ENCODE assay signal across 1 cellular context in the genomic region with DNA sequence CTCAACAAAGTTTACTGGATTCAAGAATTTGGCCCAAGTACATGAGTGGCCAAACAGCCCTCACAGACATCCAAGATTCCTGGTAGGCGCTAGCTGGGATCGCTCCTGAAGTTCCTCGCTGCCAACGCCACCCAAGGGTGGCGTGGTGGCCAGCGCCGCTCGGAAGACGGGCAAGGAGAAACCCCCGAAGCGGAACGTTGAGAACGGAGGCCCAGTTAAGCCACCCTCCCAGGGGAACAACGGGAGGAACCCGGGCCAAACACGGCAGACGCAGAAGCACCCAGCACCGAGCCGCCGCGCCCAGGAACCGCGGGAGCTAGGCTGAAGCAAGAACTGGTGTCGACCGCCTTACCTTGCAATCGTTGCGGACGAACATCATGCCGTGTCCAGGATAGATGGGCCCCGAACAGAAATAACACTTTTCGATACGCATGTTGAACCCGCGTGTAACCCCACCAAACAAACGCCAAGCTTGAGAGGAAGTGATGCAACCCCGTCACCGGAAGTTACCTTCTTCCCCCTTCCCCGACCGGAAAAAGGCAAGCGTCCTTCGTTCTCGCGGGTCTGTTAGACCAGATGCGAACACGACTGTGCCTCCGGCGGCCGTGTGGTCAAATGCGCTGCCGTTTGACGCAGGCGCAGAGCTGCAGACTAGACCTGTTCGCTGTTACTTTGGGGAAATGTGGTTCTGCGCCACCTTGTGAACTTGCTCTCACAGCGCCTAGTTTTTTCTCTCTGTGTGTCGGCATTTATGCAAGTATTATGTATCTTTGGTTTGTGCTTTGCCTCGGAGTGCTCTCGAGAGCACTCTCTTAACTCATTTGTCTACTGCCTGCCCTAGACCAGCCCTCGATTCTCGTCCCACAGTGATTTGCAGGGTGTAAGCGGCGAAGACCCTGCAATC.
TF ChIP-seq lines count a peak whose summit lies in the region.

A gene (minus strand): TSS at position 484 of the 904 bp plus-strand sequence. CDS start 51 bp downstream, at position 433.

TF ChIP-seq in K562, 482 proteins besides CTCF, POLR2A, EP300 and RAD21 (continued from another document and continues in another):
- TF ChIP-seq, protein P1, sequence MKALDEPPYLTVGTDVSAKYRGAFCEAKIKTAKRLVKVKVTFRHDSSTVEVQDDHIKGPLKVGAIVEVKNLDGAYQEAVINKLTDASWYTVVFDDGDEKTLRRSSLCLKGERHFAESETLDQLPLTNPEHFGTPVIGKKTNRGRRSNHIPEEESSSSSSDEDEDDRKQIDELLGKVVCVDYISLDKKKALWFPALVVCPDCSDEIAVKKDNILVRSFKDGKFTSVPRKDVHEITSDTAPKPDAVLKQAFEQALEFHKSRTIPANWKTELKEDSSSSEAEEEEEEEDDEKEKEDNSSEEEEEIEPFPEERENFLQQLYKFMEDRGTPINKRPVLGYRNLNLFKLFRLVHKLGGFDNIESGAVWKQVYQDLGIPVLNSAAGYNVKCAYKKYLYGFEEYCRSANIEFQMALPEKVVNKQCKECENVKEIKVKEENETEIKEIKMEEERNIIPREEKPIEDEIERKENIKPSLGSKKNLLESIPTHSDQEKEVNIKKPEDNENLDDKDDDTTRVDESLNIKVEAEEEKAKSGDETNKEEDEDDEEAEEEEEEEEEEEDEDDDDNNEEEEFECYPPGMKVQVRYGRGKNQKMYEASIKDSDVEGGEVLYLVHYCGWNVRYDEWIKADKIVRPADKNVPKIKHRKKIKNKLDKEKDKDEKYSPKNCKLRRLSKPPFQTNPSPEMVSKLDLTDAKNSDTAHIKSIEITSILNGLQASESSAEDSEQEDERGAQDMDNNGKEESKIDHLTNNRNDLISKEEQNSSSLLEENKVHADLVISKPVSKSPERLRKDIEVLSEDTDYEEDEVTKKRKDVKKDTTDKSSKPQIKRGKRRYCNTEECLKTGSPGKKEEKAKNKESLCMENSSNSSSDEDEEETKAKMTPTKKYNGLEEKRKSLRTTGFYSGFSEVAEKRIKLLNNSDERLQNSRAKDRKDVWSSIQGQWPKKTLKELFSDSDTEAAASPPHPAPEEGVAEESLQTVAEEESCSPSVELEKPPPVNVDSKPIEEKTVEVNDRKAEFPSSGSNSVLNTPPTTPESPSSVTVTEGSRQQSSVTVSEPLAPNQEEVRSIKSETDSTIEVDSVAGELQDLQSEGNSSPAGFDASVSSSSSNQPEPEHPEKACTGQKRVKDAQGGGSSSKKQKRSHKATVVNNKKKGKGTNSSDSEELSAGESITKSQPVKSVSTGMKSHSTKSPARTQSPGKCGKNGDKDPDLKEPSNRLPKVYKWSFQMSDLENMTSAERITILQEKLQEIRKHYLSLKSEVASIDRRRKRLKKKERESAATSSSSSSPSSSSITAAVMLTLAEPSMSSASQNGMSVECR (CRISPR knock-in tag; IDR thresholded peaks at IDR 0.05): peak; percentile 88; the same call in 1 of the 2 replicates
- TF ChIP-seq, protein P2, sequence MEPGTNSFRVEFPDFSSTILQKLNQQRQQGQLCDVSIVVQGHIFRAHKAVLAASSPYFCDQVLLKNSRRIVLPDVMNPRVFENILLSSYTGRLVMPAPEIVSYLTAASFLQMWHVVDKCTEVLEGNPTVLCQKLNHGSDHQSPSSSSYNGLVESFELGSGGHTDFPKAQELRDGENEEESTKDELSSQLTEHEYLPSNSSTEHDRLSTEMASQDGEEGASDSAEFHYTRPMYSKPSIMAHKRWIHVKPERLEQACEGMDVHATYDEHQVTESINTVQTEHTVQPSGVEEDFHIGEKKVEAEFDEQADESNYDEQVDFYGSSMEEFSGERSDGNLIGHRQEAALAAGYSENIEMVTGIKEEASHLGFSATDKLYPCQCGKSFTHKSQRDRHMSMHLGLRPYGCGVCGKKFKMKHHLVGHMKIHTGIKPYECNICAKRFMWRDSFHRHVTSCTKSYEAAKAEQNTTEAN (CRISPR knock-in tag; IDR thresholded peaks at IDR 0.05): no peak
- TF ChIP-seq, protein P3, sequence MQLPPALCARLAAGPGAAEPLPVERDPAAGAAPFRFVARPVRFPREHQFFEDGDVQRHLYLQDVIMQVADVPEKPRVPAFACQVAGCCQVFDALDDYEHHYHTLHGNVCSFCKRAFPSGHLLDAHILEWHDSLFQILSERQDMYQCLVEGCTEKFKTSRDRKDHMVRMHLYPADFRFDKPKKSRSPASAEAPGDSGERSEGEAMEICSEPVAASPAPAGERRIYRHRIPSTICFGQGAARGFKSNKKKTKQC (CRISPR knock-in tag; IDR thresholded peaks at IDR 0.05): peak; percentile 44; the same call in 1 of the 2 replicates
- TF ChIP-seq FOXP1 (CRISPR knock-in tag; IDR thresholded peaks at IDR 0.05): no peak
- TF ChIP-seq, protein P4, sequence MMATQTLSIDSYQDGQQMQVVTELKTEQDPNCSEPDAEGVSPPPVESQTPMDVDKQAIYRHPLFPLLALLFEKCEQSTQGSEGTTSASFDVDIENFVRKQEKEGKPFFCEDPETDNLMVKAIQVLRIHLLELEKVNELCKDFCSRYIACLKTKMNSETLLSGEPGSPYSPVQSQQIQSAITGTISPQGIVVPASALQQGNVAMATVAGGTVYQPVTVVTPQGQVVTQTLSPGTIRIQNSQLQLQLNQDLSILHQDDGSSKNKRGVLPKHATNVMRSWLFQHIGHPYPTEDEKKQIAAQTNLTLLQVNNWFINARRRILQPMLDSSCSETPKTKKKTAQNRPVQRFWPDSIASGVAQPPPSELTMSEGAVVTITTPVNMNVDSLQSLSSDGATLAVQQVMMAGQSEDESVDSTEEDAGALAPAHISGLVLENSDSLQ (IDR thresholded peaks at IDR 0.05): peak; percentile 67
- TF ChIP-seq, protein P5, sequence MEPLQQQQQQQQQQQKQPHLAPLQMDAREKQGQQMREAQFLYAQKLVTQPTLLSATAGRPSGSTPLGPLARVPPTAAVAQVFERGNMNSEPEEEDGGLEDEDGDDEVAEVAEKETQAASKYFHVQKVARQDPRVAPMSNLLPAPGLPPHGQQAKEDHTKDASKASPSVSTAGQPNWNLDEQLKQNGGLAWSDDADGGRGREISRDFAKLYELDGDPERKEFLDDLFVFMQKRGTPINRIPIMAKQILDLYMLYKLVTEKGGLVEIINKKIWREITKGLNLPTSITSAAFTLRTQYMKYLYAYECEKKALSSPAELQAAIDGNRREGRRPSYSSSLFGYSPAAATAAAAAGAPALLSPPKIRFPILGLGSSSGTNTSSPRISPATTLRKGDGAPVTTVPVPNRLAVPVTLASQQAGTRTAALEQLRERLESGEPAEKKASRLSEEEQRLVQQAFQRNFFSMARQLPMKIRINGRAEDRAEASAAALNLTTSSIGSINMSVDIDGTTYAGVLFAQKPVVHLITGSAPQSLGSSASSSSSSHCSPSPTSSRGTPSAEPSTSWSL (CRISPR knock-in tag; IDR thresholded peaks at IDR 0.05; ENCODE audit: borderline replicate concordance): no peak
- TF ChIP-seq, protein P6, sequence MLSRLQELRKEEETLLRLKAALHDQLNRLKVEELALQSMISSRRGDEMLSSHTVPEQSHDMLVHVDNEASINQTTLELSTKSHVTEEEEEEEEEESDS (CRISPR knock-in tag; IDR thresholded peaks at IDR 0.05): no peak
- TF ChIP-seq, protein P7, sequence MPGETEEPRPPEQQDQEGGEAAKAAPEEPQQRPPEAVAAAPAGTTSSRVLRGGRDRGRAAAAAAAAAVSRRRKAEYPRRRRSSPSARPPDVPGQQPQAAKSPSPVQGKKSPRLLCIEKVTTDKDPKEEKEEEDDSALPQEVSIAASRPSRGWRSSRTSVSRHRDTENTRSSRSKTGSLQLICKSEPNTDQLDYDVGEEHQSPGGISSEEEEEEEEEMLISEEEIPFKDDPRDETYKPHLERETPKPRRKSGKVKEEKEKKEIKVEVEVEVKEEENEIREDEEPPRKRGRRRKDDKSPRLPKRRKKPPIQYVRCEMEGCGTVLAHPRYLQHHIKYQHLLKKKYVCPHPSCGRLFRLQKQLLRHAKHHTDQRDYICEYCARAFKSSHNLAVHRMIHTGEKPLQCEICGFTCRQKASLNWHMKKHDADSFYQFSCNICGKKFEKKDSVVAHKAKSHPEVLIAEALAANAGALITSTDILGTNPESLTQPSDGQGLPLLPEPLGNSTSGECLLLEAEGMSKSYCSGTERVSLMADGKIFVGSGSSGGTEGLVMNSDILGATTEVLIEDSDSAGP (CRISPR knock-in tag; IDR thresholded peaks at IDR 0.05): 0 out of 2 replicates have a peak, but pooled peaks have one; percentile 9
- peak in 1 of 2 experiments; percentile 61; a peak in 2 of 4 replicates for TF ChIP-seq TEAD1 (CRISPR knock-in tag; IDR thresholded peaks at IDR 0.05)
- TF ChIP-seq KAT8 (IDR thresholded peaks at IDR 0.05; ENCODE audit: low read depth): no peak
- no peak for TF ChIP-seq ZNF830 (CRISPR knock-in tag; IDR thresholded peaks at IDR 0.05)
- no peak for TF ChIP-seq SMARCB1 (IDR thresholded peaks at IDR 0.05; ENCODE audit: insufficient read length, low read depth)
- TF ChIP-seq GABPB2 (CRISPR knock-in tag; conservative IDR thresholded peaks at IDR 0.05): no peak
- no peak for TF ChIP-seq ZNF76 (CRISPR knock-in tag; IDR thresholded peaks at IDR 0.05; ENCODE audit: borderline replicate concordance)
- TF ChIP-seq, protein P8, sequence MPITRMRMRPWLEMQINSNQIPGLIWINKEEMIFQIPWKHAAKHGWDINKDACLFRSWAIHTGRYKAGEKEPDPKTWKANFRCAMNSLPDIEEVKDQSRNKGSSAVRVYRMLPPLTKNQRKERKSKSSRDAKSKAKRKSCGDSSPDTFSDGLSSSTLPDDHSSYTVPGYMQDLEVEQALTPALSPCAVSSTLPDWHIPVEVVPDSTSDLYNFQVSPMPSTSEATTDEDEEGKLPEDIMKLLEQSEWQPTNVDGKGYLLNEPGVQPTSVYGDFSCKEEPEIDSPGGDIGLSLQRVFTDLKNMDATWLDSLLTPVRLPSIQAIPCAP (CRISPR knock-in tag; IDR thresholded peaks at IDR 0.05; ENCODE audit: borderline replicate concordance): no peak; the same call in 1 of the 2 replicates
- no peak; the same call in none of the 2 replicates for TF ChIP-seq SIN3B (IDR thresholded peaks at IDR 0.05; ENCODE audit: low read depth)
- no peak for TF ChIP-seq CHCHD3 (CRISPR knock-in tag; IDR thresholded peaks at IDR 0.05)
- TF ChIP-seq ZBTB8A (IDR thresholded peaks at IDR 0.05; ENCODE audit: partially characterized antibody): no peak
- TF ChIP-seq HMG20A (CRISPR knock-in tag; conservative IDR thresholded peaks at IDR 0.05): no peak
- TF ChIP-seq, protein P9, sequence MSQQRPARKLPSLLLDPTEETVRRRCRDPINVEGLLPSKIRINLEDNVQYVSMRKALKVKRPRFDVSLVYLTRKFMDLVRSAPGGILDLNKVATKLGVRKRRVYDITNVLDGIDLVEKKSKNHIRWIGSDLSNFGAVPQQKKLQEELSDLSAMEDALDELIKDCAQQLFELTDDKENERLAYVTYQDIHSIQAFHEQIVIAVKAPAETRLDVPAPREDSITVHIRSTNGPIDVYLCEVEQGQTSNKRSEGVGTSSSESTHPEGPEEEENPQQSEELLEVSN (IDR thresholded peaks at IDR 0.05; ENCODE audit: borderline replicate concordance in 1 of 2, extremely low read depth in 1 of 2, insufficient read depth in 1 of 2, insufficient read length in 1 of 2, low read depth in 1 of 2, low read length in 1 of 2, poor library complexity in 1 of 2, severe bottlenecking in 1 of 2): peak; percentile 79 to 85
- TF ChIP-seq ADNP (tag; IDR thresholded peaks at IDR 0.05): no peak
- TF ChIP-seq, protein P10, sequence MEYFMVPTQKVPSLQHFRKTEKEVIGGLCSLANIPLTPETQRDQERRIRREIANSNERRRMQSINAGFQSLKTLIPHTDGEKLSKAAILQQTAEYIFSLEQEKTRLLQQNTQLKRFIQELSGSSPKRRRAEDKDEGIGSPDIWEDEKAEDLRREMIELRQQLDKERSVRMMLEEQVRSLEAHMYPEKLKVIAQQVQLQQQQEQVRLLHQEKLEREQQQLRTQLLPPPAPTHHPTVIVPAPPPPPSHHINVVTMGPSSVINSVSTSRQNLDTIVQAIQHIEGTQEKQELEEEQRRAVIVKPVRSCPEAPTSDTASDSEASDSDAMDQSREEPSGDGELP (CRISPR knock-in tag; IDR thresholded peaks at IDR 0.05; ENCODE audit: borderline replicate concordance): peak; percentile 87
- TF ChIP-seq ZNF583 (CRISPR knock-in tag; IDR thresholded peaks at IDR 0.05): no peak
- no peak for TF ChIP-seq ZNF274 (IDR thresholded peaks at IDR 0.05; ENCODE audit: borderline replicate concordance, low read depth, low read length)
- no peak for TF ChIP-seq IFI16 (CRISPR knock-in tag; IDR thresholded peaks at IDR 0.05)
- TF ChIP-seq, protein P11, sequence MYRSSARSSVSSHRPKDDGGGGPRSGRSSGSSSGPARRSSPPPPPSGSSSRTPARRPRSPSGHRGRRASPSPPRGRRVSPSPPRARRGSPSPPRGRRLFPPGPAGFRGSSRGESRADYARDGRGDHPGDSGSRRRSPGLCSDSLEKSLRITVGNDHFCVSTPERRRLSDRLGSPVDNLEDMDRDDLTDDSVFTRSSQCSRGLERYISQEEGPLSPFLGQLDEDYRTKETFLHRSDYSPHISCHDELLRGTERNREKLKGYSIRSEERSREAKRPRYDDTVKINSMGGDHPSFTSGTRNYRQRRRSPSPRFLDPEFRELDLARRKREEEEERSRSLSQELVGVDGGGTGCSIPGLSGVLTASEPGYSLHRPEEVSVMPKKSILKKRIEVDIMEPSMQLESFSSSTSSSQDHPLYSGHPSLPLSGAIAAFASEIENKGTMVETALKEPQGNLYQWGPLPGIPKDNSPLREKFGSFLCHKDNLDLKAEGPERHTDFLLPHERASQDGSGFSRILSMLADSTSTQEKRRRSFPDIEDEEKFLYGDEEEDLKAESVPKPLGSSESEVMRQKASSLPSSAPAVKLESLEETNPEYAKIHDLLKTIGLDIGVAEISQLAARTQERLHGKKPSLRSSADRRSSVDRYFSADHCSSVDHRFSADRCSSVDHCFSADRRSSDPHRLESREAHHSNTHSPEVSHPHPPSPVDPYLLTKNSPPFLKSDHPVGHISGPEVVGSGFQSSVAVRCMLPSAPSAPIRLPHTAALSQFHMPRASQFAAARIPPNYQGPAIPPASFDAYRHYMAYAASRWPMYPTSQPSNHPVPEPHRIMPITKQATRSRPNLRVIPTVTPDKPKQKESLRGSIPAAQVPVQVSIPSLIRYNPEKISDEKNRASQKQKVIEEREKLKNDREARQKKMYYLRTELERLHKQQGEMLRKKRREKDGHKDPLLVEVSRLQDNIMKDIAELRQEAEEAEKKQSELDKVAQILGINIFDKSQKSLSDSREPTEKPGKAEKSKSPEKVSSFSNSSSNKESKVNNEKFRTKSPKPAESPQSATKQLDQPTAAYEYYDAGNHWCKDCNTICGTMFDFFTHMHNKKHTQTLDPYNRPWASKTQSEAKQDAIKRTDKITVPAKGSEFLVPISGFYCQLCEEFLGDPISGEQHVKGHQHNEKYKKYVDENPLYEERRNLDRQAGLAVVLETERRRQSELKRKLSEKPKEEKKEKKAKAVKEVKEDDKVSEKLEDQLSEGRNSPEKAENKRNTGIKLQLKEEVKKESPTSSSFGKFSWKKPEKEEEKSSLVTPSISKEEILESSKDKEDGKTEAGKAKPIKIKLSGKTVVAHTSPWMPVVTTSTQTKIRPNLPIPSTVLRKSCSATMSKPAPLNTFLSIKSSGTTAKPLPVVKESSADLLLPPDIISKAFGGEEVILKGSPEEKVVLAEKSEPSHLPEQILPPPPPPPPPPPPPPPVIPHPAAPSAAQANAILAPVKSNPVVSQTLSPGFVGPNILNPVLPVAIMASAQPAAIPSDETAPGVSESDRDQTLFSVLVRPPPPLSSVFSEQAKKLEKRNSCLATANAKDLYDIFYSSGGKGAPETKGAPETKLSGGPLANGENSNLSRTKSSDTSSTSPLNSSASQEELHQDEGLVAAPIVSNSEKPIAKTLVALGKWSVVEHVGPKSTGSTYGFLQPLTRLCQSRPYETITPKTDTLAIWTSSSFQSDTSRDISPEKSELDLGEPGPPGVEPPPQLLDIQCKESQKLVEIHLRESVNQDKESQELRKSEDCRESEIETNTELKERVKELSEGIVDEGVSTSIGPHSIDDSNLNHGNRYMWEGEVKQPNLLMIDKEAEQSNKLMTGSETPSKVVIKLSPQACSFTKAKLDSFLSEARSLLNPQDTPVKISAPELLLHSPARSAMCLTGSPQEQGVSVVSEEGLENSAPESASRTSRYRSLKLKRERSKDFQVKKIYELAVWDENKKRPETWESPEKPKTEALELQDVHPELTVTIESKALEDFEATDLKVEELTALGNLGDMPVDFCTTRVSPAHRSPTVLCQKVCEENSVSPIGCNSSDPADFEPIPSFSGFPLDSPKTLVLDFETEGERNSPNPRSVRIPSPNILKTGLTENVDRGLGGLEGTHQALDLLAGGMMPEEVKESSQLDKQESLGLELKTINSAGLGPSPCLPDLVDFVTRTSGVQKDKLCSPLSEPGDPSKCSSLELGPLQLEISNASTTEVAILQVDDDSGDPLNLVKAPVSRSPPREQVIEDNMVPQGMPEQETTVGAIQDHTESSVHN (IDR thresholded peaks at IDR 0.05; ENCODE audit: borderline replicate concordance in 1 of 2, low read depth in 1 of 2): no peak
